Comparison of ENCODE assay signal across 8 cellular contexts in the genomic region with DNA sequence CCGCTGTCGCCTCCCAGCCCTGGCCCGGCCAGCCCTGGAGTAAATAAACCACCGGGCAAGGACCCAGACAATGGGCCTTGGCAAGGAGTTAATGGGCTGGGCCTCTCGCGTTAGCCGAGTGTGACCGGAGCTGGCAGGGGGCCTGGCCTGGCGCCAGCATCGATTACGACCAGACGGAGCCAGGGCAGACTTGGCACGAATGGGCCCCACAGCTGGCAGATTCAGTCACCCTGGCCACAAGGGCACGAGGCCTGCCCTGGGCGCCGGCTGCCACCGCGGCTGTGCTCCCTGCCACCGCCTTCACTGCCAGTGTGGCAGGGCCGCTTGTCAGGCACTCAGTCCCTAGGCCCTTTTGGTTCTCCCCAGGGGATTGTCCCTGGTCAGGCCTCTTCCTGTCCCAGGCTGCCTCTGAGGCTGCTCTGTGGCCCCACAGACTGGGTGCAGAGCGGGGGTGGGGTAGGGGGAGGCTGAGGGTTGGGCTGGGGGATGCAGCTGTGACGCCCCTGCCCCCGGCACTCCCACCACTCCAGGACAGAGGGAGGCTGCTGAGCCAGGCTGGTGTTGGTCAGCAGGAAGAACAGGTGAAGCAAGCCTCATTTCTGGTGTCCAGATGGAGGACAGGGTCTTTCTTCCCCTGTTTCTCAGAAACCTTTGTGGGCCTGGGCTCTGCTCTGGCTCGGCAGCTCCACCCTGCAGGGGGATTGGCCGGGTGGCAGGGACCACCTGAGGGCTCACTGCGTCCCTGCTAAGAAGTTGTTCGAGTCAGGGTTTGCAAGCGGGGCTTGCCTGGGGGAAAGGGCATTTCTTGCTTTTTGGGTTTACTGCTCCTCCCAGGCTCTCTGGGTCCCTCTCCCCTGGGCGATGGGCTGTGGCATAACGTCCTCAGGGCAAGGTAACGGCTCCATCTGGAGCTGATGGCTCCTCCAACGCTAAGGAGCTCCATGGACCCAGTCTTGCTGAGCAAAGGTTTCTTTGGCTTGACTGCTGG. TPM values are rescaled to one million over a fixed set of nuclear protein-coding genes. Genes with fewer than 3 reads are reported as not detected.
DNase-seq lines count a peak whose midpoint lies in the region; ATAC-seq lines count a peak whose summit lies in the region.

No MANE protein-coding gene starts in this region.

- no peak overlapping the region for H3K4me3 ChIP-seq in MG63

- no peaks in the 10 kb centered on the region for H3K27me3 ChIP-seq in MG63

- H3K9me3 ChIP-seq in MG63: no peaks in the 10 kb centered on the region

- no peaks in the 10 kb centered on the region for H3K36me3 ChIP-seq in MG63

- DNase-seq in D341Med (ENCODE audit: low spot score) (peak; percentile 93), MG63 (peak; percentile 98), SK-N-DZ (ENCODE audit: low spot score) (peak; percentile 47), glomerular visceral epithelial cell (ENCODE audit: extremely low spot score) (peak; percentile 98), pons (ENCODE audit: low spot score) (peak; percentile 96)
- DNase-seq in stimulated activated CD4-positive, alpha-beta T cell treated with anti-CD3 and anti-CD28 coated beads, Interleukin-4, amount 100 ng/mL, for 1 hour: no peak

- ATAC-seq in GM21528 (IDR thresholded peaks at IDR 0.05; ENCODE audit: low FRiP score, unreplicated experiment): peak; percentile 57
- ATAC-seq in HG02970 (IDR thresholded peaks at IDR 0.05; ENCODE audit: low FRiP score, unreplicated experiment): no peak

RNA-seq across cellular contexts. Expression of gene SRP14, which starts 30.5 kb away (rescaled TPM):
- 134 and 205 TPM in 2 replicates for total RNA-seq in MG63 (2014; rRNA removed; shearing (Covaris generic); ENCODE audit: low replicate concordance)
- 256 and 265 TPM in 2 replicates for polyA plus RNA-seq in SK-N-DZ (2014; cell fraction: cytosol; rRNA removed)
- polyA plus RNA-seq in SK-N-DZ (2014; cell fraction: nucleus; rRNA removed): 209 and 319 TPM in 2 replicates

RNA-seq across cellular contexts. Expression of gene BMF, which starts 39.2 kb away (rescaled TPM):
- 0.20 TPM in 1 of 2 replicates, not detected in the other for total RNA-seq in MG63 (2014; rRNA removed; shearing (Covaris generic); ENCODE audit: low replicate concordance)
- polyA plus RNA-seq in SK-N-DZ (2014; cell fraction: cytosol; rRNA removed): 9.4 and 12.3 TPM in 2 replicates
- polyA plus RNA-seq in SK-N-DZ (2014; cell fraction: nucleus; rRNA removed): 6.8 and 12.3 TPM in 2 replicates
